ENCODE assay signal across 8 cellular contexts in the genomic region with DNA sequence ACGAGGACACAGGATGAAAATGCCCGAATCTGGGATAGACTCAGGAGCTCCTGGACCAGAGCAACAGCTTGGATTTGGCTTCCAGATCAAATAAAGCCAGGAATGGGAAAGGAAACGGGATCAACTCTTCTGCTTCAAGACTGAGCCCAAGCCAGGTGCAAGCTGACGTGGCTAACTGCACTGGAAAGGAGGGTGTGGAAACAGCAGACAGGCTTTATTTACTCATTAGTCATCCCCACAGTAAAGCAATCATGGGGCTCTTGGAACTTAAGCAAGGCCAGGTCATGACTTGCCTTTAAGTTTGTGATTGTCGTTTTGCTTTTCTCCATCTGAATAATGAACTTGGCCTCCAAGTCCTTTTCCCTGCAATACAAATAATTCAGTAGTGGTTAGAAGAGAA. TPM values are rescaled to one million over a fixed set of nuclear protein-coding genes. Genes with fewer than 3 reads are reported as not detected.
A peak's percentile ranks its signal among the peaks of the same experiment; 100 is the strongest.
DNase-seq lines count a peak whose midpoint lies in the region; ATAC-seq and TF ChIP-seq lines count a peak whose summit lies in the region.

No MANE protein-coding gene starts in this region.

- peaks cover 6% of the 10 kb centered on the region for H3F3A ChIP-seq in PC-3 (ENCODE audit: low read length, unreplicated experiment)

- H3K4me1 ChIP-seq in PC-3 (ENCODE audit: insufficient read depth, low read length) (peaks cover 36% of the 10 kb centered on the region), aorta (ENCODE audit: control insufficient read depth in 1 of 2, insufficient read depth in 2 of 2, low read length in 2 of 2) (no peaks in the 10 kb centered on the region)

- H3K4me3 ChIP-seq in PC-3 (ENCODE audit: low read length) (peak overlapping the region; percentile 11; the same call in 1 of the 2 replicates), fibroblast of the aortic adventitia (ENCODE audit: low read depth, low read length) (no peak overlapping the region), aorta (ENCODE audit: low read length in 2 of 2) (no peak overlapping the region)

- TF ChIP-seq CTCF in PC-3 (conservative IDR thresholded peaks at IDR 0.05; ENCODE audit: low read depth, low read length) (no peak), fibroblast of the aortic adventitia (IDR thresholded peaks at IDR 0.05; ENCODE audit: insufficient read depth, low read length) (no peak)

- no peaks in the 10 kb centered on the region for H3K36me3 ChIP-seq in PC-3 (ENCODE audit: low read depth, low read length)
- peaks cover 0 to 5% of the 10 kb centered on the region in 2 donors for H3K36me3 ChIP-seq in aorta (ENCODE audit: control insufficient read depth in 1 of 2, insufficient read depth in 2 of 2, low read length in 1 of 2)

- H3K27me3 ChIP-seq in PC-3 (ENCODE audit: low read length) (no peaks in the 10 kb centered on the region), aorta (ENCODE audit: control insufficient read depth in 1 of 2, insufficient read depth in 2 of 2, low read length in 1 of 2) (no peaks in the 10 kb centered on the region)

- POLR2A ChIA-PET in PC-3 (lab: Charles Lee; ENCODE audit: unreplicated experiment) = no interaction called here

- intact Hi-C loops in PC-3 (cut with micrococcal nuclease) = loop anchor here (2.0 kb wide), 1 partner anchor 45 kb away; a partner anchor contains a TSS
- intact Hi-C loops in aorta (cut with DNase I) = no loop called here

- peak overlapping the region; percentile 73 for H3K27ac ChIP-seq in PC-3 (ENCODE audit: low read length)
- no peak overlapping the region for H3K27ac ChIP-seq in aorta (ENCODE audit: low read depth in 1 of 2, low read length in 2 of 2)

- peak; percentile 92 for ATAC-seq in PC-3
- no peak for ATAC-seq in aorta (ENCODE audit: low FRiP score)

- no peaks in the 10 kb centered on the region for H4K20me1 ChIP-seq in PC-3 (ENCODE audit: low read length)

- CTCF ChIA-PET in PC-3 (lab: Charles Lee) = no interaction called here

- DNase-seq in HPDE6-E6E7 (ENCODE audit: extremely low spot score) (peak; percentile 100), PC-3 (peak; percentile 93), fibroblast of the aortic adventitia (ENCODE audit: low read depth) (peak; percentile 77), smooth muscle cell of the brain vasculature (ENCODE audit: low read depth, low spot score) (peak; percentile 41), activated T-cell treated with anti-CD3 and anti-CD28 coated beads for 4 hours (no peak), aorta (no peak), activated gamma-delta T cell (lab: John Stamatoyannopoulos, UW) (no peak), OCI-M1 (lab: John Stamatoyannopoulos, UW) (no peak)

- peak overlapping the region; percentile 72 for H3K4me2 ChIP-seq in PC-3 (ENCODE audit: low read length)

- peak overlapping the region; percentile 43; the same call in 1 of the 2 replicates for H2AFZ ChIP-seq in PC-3 (ENCODE audit: low read length)

- WGBS in aorta, 2 donors = 77 to 84% methylated on average over 5 of the region's 5 CpGs

- no peaks in the 10 kb centered on the region for H3K9me3 ChIP-seq in PC-3 (ENCODE audit: low read length)
- H3K9me3 ChIP-seq in aorta (ENCODE audit: control insufficient read depth, low read length) = no peaks in the 10 kb centered on the region

- BruUV-seq in PC-3 (replicated peaks; lab: Mats Ljungman, UMichigan) = no TSS peak

- H3K9ac ChIP-seq in PC-3 (ENCODE audit: low read length) = peak overlapping the region; percentile 28

- no peaks in the 10 kb centered on the region for H3K9me2 ChIP-seq in PC-3 (replicated peaks; ENCODE audit: low read length)

- peaks cover 8% of the 10 kb centered on the region for H3K79me2 ChIP-seq in PC-3 (ENCODE audit: low read length)

RNA-seq across cellular contexts. Expression of a gene that starts 45.2 kb away (rescaled TPM):
- 11.1 and 12.7 TPM in 2 replicates for total RNA-seq in PC-3 (2014; rRNA removed)
- total RNA-seq in fibroblast of the aortic adventitia (ENCODE audit: low replicate concordance) = 14.5 and 17.7 TPM in 2 replicates
- total RNA-seq in aorta = 10 to 100 TPM; 17.3 to 20.6 TPM
- polyA plus RNA-seq in aorta = 10 to 100 TPM in 1 of 2 donors, 1 to 10 TPM in 1; 6.5 to 10.3 TPM

Comparison
In these comparisons a context has a peak if more than half of its experiments do, and no peak if none do; other contexts are left out.
1. DNase-seq: peak in HPDE6-E6E7 (single experiment), PC-3 (single experiment), fibroblast of the aortic adventitia (single experiment) and smooth muscle cell of the brain vasculature (single experiment); none in activated T-cell treated with anti-CD3 and anti-CD28 coated beads for 4 hours (single experiment), aorta (0 of 2), activated gamma-delta T cell (single experiment) and OCI-M1 (single experiment).